In genomic region chr1:53016705-53017104, GRCh38 we compare ENCODE assay signal across 19 cellular contexts. TPM values are rescaled to one million over a fixed set of nuclear protein-coding genes. Genes with fewer than 3 reads are reported as not detected.
DNase-seq lines count a peak whose midpoint lies in the region; ATAC-seq, FAIRE-seq and TF ChIP-seq lines count a peak whose summit lies in the region.
"Had no signal": no experiment of that assay in that cellular context is flagged by ENCODE, and none has a peak within 500 bp of the region (broad histone marks: within the 10 kb centered on the region; RNA-seq: fewer than 3 reads in every experiment).

No MANE protein-coding gene starts in this region.

- H3K79me2 ChIP-seq in keratinocyte (ENCODE audit: control insufficient read depth, insufficient read depth, low read length), result peaks cover 7% of the 10 kb centered on the region

- peak overlapping the region; percentile 83 for H3K4me2 ChIP-seq in keratinocyte (ENCODE audit: control insufficient read depth, extremely low read depth, insufficient read depth, low read depth, low read length)

- no peak for DNase-seq in AG04450 (ENCODE audit: low read depth, low spot score)
- DNase-seq in GM03348 (ENCODE audit: low spot score), result peak; percentile 29
- DNase-seq in amniotic epithelial cell (ENCODE audit: low read depth), result peak; percentile 82
- no peak for DNase-seq in keratinocyte (ENCODE audit: low read depth, low spot score)
- DNase-seq in NOMO-1 treated with DMSO at 0.1 percent for 48 hours (lab: John Stamatoyannopoulos, UW; ENCODE audit: unreplicated experiment), result no peak
- no peak for DNase-seq in left ventricle myocardium superior
- DNase-seq in NCI-H510A treated with DMSO at 0.1 percent for 48 hours (lab: John Stamatoyannopoulos, UW), result no peak
- no peak for DNase-seq in SIG-M5 treated with dmso at 0.1 percent for 504 hours (lab: John Stamatoyannopoulos, UW; ENCODE audit: unreplicated experiment)
- DNase-seq: activated CD4-positive, alpha-beta T cell treated with anti-CD3 and anti-CD28 coated beads, Interleukin-2, amount 50 U/mL, for 4 hours; activated gamma-delta T cell; foreskin melanocyte; NCI-H1105 treated with DMSO at 0.1 percent for 48 hours; NCI-H446; stimulated activated CD4-positive, alpha-beta T cell treated with anti-CD3 and anti-CD28 coated beads, Interleukin-4, amount 100 ng/mL, for 4 hours; stimulated activated naive CD4-positive, alpha-beta T cell treated with Interleukin-2 at 50 U/mL for 16 hours had no signal

- intact Hi-C loops in left ventricle myocardium superior (cut with micrococcal nuclease), result no loop called here

- H3K9ac ChIP-seq in keratinocyte (ENCODE audit: control insufficient read depth, extremely low read depth, insufficient read depth, low read length), result no peak overlapping the region

- H3K36me3 ChIP-seq in keratinocyte (ENCODE audit: control insufficient read depth in 2 of 2, extremely low read depth in 1 of 2, insufficient read depth in 2 of 2, low read length in 2 of 2), result no peaks in the 10 kb centered on the region

- CTCF ChIA-PET in AG04450 (lab: Charles Lee), result interaction anchor here (1.5 kb wide), 1 partner anchor 11 kb away, joined by 4 read pairs; no protein-coding TSS in a partner anchor

- H3K27me3 ChIP-seq in AG04450 (ENCODE audit: control insufficient read depth, insufficient read depth, low read length) (no peaks in the 10 kb centered on the region), keratinocyte (ENCODE audit: control insufficient read depth, extremely low read depth, insufficient read depth, low read length) (no peaks in the 10 kb centered on the region)

- H3K9me3 ChIP-seq in AG04450 (ENCODE audit: control insufficient read depth, insufficient read depth, low read length) (no peaks in the 10 kb centered on the region), keratinocyte (ENCODE audit: control insufficient read depth, low read depth, low read length) (no peaks in the 10 kb centered on the region)

- H3K27ac ChIP-seq in AG04450 (ENCODE audit: low read depth, low read length) (no peak overlapping the region), keratinocyte (ENCODE audit: control insufficient read depth, insufficient read depth, low read length) (no peak overlapping the region)
- H3K27ac ChIP-seq: coronary artery had no signal

- FAIRE-seq in keratinocyte (lab: Jason Lieb, UNC), result no peak
- FAIRE-seq: islet of Langerhans, RCC 7860 had no signal

- TF ChIP-seq CTCF in AG04450 (IDR thresholded peaks at IDR 0.05; ENCODE audit: low read depth, low read length) (no peak), keratinocyte (optimal IDR thresholded peaks at IDR 0.05 in 1 of 3, IDR thresholded peaks at IDR 0.05 in 1 of 3, conservative IDR thresholded peaks at IDR 0.05 in 1 of 3; ENCODE audit: extremely low read depth in 1 of 3, insufficient read depth in 2 of 3, low read length in 3 of 3) (no peak)

- dilution Hi-C loops in keratinocyte (cut with MboI; ENCODE audit: extremely low pct_ligation_motif_present, low sequenced_read_pairs), result no loop called here

- H3K9me1 ChIP-seq in keratinocyte (ENCODE audit: control insufficient read depth, extremely low read depth, insufficient read depth, low read length), result no peaks in the 10 kb centered on the region

- no peak overlapping the region for H2AFZ ChIP-seq in keratinocyte (ENCODE audit: control insufficient read depth, low read length)

- no peak for ATAC-seq in left ventricle myocardium superior

- H3K4me3 ChIP-seq in AG04450 (ENCODE audit: low read depth, low read length), result peak overlapping the region; percentile 69
- H3K4me3 ChIP-seq in keratinocyte (ENCODE audit: control insufficient read depth in 2 of 3, extremely low read depth in 1 of 3, insufficient read depth in 2 of 3, low read depth in 1 of 3, low read length in 3 of 3), result no peak overlapping the region
- H3K4me3 ChIP-seq: coronary artery had no signal

- no peaks in the 10 kb centered on the region for H4K20me1 ChIP-seq in keratinocyte (ENCODE audit: control insufficient read depth, extremely low read depth, insufficient read depth, low read length)

- POLR2A ChIA-PET in AG04450 (lab: Yijun Ruan, JAX), result no interaction called here

- peaks cover 14% of the 10 kb centered on the region for H3K4me1 ChIP-seq in keratinocyte (ENCODE audit: control insufficient read depth, extremely low read depth, insufficient read depth, low read length)

RNA-seq across cellular contexts. Expression of gene PODN, which starts 45.3 kb away (rescaled TPM):
- polyA plus RNA-seq in AG04450 (2011; rRNA removed) (11.8 and 17.6 TPM in 2 replicates), keratinocyte (not detected in 3 replicates)
- polyA minus RNA-seq in AG04450 (2011; rRNA and poly(A)+ RNA removed), result 6.9 TPM in 2 replicates
- polyA plus RNA-seq in keratinocyte (2011; ENCODE audit: low read depth), result not detected
- not detected in 2 replicates for polyA plus RNA-seq in keratinocyte (2011; cell fraction: cytosol; rRNA removed)
- not detected in 2 replicates for polyA plus RNA-seq in keratinocyte (2011; cell fraction: nucleus; rRNA removed)
- polyA plus RNA-seq in keratinocyte (2012; ENCODE audit: low replicate concordance), result not detected in 2 replicates
- polyA minus RNA-seq in keratinocyte, result not detected in 3 replicates
- not detected for polyA minus RNA-seq in keratinocyte (2011; cell fraction: cytosol; rRNA and poly(A)+ RNA removed)
- not detected in 2 replicates for polyA minus RNA-seq in keratinocyte (2011; cell fraction: nucleus; rRNA and poly(A)+ RNA removed)
- 19.4 TPM for total RNA-seq in left ventricle myocardium superior
- total RNA-seq: T-helper 2 cell treated with Interferon-gamma antibody and Interleukin-4, amounts not matched to agents 100 ng/mL and 5 ng/mL, for 36 hours had no signal

Comparison
In these comparisons a context has a peak if more than half of its experiments do, and no peak if none do; other contexts are left out.
1. DNase-seq: peak in GM03348 (single experiment) and amniotic epithelial cell (single experiment); none in AG04450 (single experiment), keratinocyte (single experiment), NOMO-1 treated with DMSO at 0.1 percent for 48 hours (single experiment), left ventricle myocardium superior (single experiment), NCI-H510A treated with DMSO at 0.1 percent for 48 hours (single experiment) and SIG-M5 treated with dmso at 0.1 percent for 504 hours (single experiment).
2. RNA of gene PODN, which starts 45.3 kb away (polyA plus RNA-seq): 11.8 to 17.6 TPM in AG04450; not detected in keratinocyte; every median in the first group is over 10 times any median in the second.